ENCODE assay signal across 22 cellular contexts in genomic region chr18:35519148-35519899, GRCh38. TPM values are rescaled to one million over a fixed set of nuclear protein-coding genes. Genes with fewer than 3 reads are reported as not detected.
A peak's percentile ranks its signal among the peaks of the same experiment; 100 is the strongest.
DNase-seq lines count a peak whose midpoint lies in the region; ATAC-seq, FAIRE-seq and TF ChIP-seq lines count a peak whose summit lies in the region.
"Had no signal": no experiment of that assay in that cellular context is flagged by ENCODE, and none has a peak within 500 bp of the region (broad histone marks: within the 10 kb centered on the region; RNA-seq: fewer than 3 reads in every experiment).

No MANE protein-coding gene starts in this region.

- DNase-seq in HEK293T (ENCODE audit: extremely low spot score) (peak; percentile 4), IMR-90 (no peak), H1 (ENCODE audit: low read depth in 1 of 2, low spot score in 2 of 2) (no peak), trophoblast cell (no peak), NCI-H774 (lab: John Stamatoyannopoulos, UW) (no peak), NCI-H128 (lab: John Stamatoyannopoulos, UW; ENCODE audit: unreplicated experiment) (no peak), endothelial cell (ENCODE audit: low spot score) (no peak)
- DNase-seq: ACHN; BE2C; C1 segment of cervical spinal cord; CD4-positive, CD25-positive, alpha-beta regulatory T cell; CD8-positive, alpha-beta memory T cell; COR-L47; DMS 273 treated with DMSO at 0.1 percent for 48 hours; DMS53; DND-41; EL; HCEC 1CT; HFFc6 had no signal

- no peak overlapping the region for H2BK12ac ChIP-seq in H1 (ENCODE audit: low read depth, low read length)
- H2BK12ac ChIP-seq in trophoblast cell (ENCODE audit: low read length) = peak overlapping the region; percentile 13

- H3K9ac ChIP-seq in IMR-90 (ENCODE audit: low read depth, low read length) = no peak overlapping the region
- no peak overlapping the region for H3K9ac ChIP-seq in H1 (replicated peaks in 1 of 4; ENCODE audit: extremely low read depth in 1 of 4, low read depth in 3 of 4, low read length in 3 of 4)
- no peak overlapping the region for H3K9ac ChIP-seq in trophoblast cell (ENCODE audit: low read length)

- no peak overlapping the region for H3K56ac ChIP-seq in IMR-90 (ENCODE audit: extremely low read depth, insufficient read depth, low read length)
- no peak overlapping the region for H3K56ac ChIP-seq in H1 (replicated peaks; ENCODE audit: insufficient read length, low read depth, low read length)

- H2AK5ac ChIP-seq in IMR-90 (ENCODE audit: low read depth, low read length) (no peak overlapping the region), H1 (ENCODE audit: low read depth, low read length) (no peak overlapping the region), trophoblast cell (ENCODE audit: low read length) (no peak overlapping the region)

- no peak overlapping the region for H4K12ac ChIP-seq in trophoblast cell (ENCODE audit: low read depth, low read length)

- no peak overlapping the region for H3K4me3 Mint-ChIP-seq in endothelial cell (ENCODE audit: unreplicated experiment)
- H3K4me3 Mint-ChIP-seq: CD4-positive, CD25-positive, alpha-beta regulatory T cell; HFFc6 had no signal

- H3K36me3 Mint-ChIP-seq in endothelial cell (ENCODE audit: low read depth, unreplicated experiment) = no peaks in the 10 kb centered on the region
- H3K36me3 Mint-ChIP-seq: CD4-positive, CD25-positive, alpha-beta regulatory T cell; CD8-positive, alpha-beta memory T cell had no signal

- H3K4me2 ChIP-seq in IMR-90 (ENCODE audit: low read depth, low read length) = no peak overlapping the region
- no peak overlapping the region for H3K4me2 ChIP-seq in H1 (ENCODE audit: insufficient read depth in 1 of 2, low read depth in 2 of 2, low read length in 2 of 2)
- H3K4me2 ChIP-seq in trophoblast cell (ENCODE audit: low read length) = no peak overlapping the region

- no peak overlapping the region for H3K27ac Mint-ChIP-seq in endothelial cell (ENCODE audit: unreplicated experiment)
- H3K27ac Mint-ChIP-seq: CD4-positive, CD25-positive, alpha-beta regulatory T cell; HFFc6 had no signal

- peaks cover 4% of the 10 kb centered on the region for H3K4me1 ChIP-seq in IMR-90 (ENCODE audit: control insufficient read depth, insufficient read depth, low read length)
- H3K4me1 ChIP-seq in H1 (replicated peaks in 1 of 4; ENCODE audit: control insufficient read depth in 3 of 4, insufficient read depth in 4 of 4, low read length in 3 of 4) = peaks cover 0 to 8% (median 6%) of the 10 kb centered on the region in 4 experiments; a peak in 4 of 7 replicates
- H3K4me1 ChIP-seq in trophoblast cell (ENCODE audit: control insufficient read depth in 1 of 2, insufficient read depth in 2 of 2, low read length in 2 of 2) = peaks cover 19 to 30% of the 10 kb centered on the region in 2 experiments
- H3K4me1 ChIP-seq: BE2C had no signal

- no peak for ATAC-seq in IMR-90 (ENCODE audit: low read depth)
- ATAC-seq: GM12878 had no signal

- TF ChIP-seq POLR2A in IMR-90 (IDR thresholded peaks at IDR 0.05; ENCODE audit: low read depth, low read length) = no peak
- TF ChIP-seq POLR2A in H1 (IDR thresholded peaks at IDR 0.05; ENCODE audit: control extremely low read depth in 1 of 2, low read depth in 2 of 2, low read length in 2 of 2) = no peak

- no peak overlapping the region for H3K4ac ChIP-seq in IMR-90 (ENCODE audit: low read depth, low read length)
- H3K4ac ChIP-seq in H1 (replicated peaks; ENCODE audit: insufficient read length, low read depth, low read length) = no peak overlapping the region
- H3K4ac ChIP-seq in trophoblast cell (ENCODE audit: low read depth, low read length) = no peak overlapping the region

- no peak for FAIRE-seq in H1 (lab: Jason Lieb, UNC)
- FAIRE-seq: A204.1, GM12878, HTR-8/SVneo had no signal

- H3K18ac ChIP-seq in IMR-90 (ENCODE audit: low read depth, low read length) (no peak overlapping the region), H1 (ENCODE audit: extremely low read depth, low read length) (no peak overlapping the region), trophoblast cell (ENCODE audit: low read length) (no peak overlapping the region)

- H3K14ac ChIP-seq in IMR-90 (replicated peaks; ENCODE audit: low read depth, low read length) (no peak overlapping the region), H1 (ENCODE audit: insufficient read length) (no peak overlapping the region), trophoblast cell (ENCODE audit: low read length) (no peak overlapping the region)

- H2BK120ac ChIP-seq in IMR-90 (ENCODE audit: low read depth, low read length) = no peak overlapping the region
- H2BK120ac ChIP-seq in H1 (replicated peaks; ENCODE audit: low read depth, low read length) = no peak overlapping the region
- no peak overlapping the region for H2BK120ac ChIP-seq in trophoblast cell (ENCODE audit: insufficient read depth, low read length, poor library complexity)

- no peaks in the 10 kb centered on the region for H3K79me2 ChIP-seq in H1 (ENCODE audit: control insufficient read depth in 1 of 2, insufficient read depth in 2 of 2, low read length in 2 of 2)
- H3K79me2 ChIP-seq in trophoblast cell (ENCODE audit: control insufficient read depth, insufficient read depth, low read length, poor library complexity) = peaks cover 2% of the 10 kb centered on the region

- H3K4me3 ChIP-seq in IMR-90 (ENCODE audit: insufficient read depth, low read depth, low read length) (no peak overlapping the region), H1 (ENCODE audit: extremely low read depth in 1 of 4, insufficient read depth in 2 of 4, low read depth in 3 of 4, low read length in 4 of 4) (no peak overlapping the region), trophoblast cell (ENCODE audit: low read depth, low read length) (no peak overlapping the region)
- H3K4me3 ChIP-seq: GM12878 had no signal

- no peak for TF ChIP-seq RAD21 in IMR-90 (IDR thresholded peaks at IDR 0.05; ENCODE audit: low read length)
- TF ChIP-seq RAD21 in H1 (IDR thresholded peaks at IDR 0.05 in 1 of 2, conservative IDR thresholded peaks at IDR 0.05 in 1 of 2; ENCODE audit: low read depth in 2 of 2, low read length in 2 of 2) = no peak

- POLR2A ChIA-PET in HEK293T (lab: Yijun Ruan, JAX) (no interaction called here), IMR-90 (lab: Charles Lee; ENCODE audit: unreplicated experiment) (no interaction called here), H1 (lab: Charles Lee; ENCODE audit: partially characterized antibody) (no interaction called here)

- no peak overlapping the region for H4K91ac ChIP-seq in IMR-90 (ENCODE audit: insufficient read depth, low read depth, low read length)
- no peak overlapping the region for H4K91ac ChIP-seq in H1 (replicated peaks; ENCODE audit: insufficient read length, low read length)
- H4K91ac ChIP-seq in trophoblast cell (ENCODE audit: low read depth, low read length) = peak overlapping the region; percentile 8

- no peaks in the 10 kb centered on the region for H3K9me3 ChIP-seq in IMR-90 (ENCODE audit: control insufficient read depth, insufficient read depth, low read length)
- H3K9me3 ChIP-seq in H1 (ENCODE audit: insufficient read depth in 2 of 2, low read depth in 1 of 2, low read length in 1 of 2) = no peaks in the 10 kb centered on the region
- no peaks in the 10 kb centered on the region for H3K9me3 ChIP-seq in trophoblast cell (ENCODE audit: insufficient read depth, low read depth, low read length)
- H3K9me3 ChIP-seq: BE2C had no signal

- in situ Hi-C loops in IMR-90 (cut with MboI; ENCODE audit: low sequenced_read_pairs) = no loop called here

- peaks cover 6% of the 10 kb centered on the region; the same call in 1 of the 2 replicates for H3K9me1 ChIP-seq in IMR-90 (ENCODE audit: insufficient read depth, low read length)

- H3K79me1 ChIP-seq in IMR-90 (ENCODE audit: low read depth in 1 of 2, low read length in 2 of 2) (no peaks in the 10 kb centered on the region), H1 (ENCODE audit: low read depth, low read length) (no peaks in the 10 kb centered on the region), trophoblast cell (ENCODE audit: low read length) (peaks cover 29% of the 10 kb centered on the region)

- no peak overlapping the region for H4K5ac ChIP-seq in IMR-90 (ENCODE audit: low read depth, low read length)
- H4K5ac ChIP-seq in H1 (ENCODE audit: insufficient read length, low read depth, low read length) = no peak overlapping the region

- no peaks in the 10 kb centered on the region for H3K9me3 Mint-ChIP-seq in endothelial cell (ENCODE audit: unreplicated experiment)
- H3K9me3 Mint-ChIP-seq: CD8-positive, alpha-beta memory T cell; HFFc6 had no signal

- no peak overlapping the region for H2AFZ ChIP-seq in IMR-90 (replicated peaks; ENCODE audit: low read length, poor library complexity)
- 0 out of 2 replicates have a peak overlapping the region, but pooled peaks have one; percentile 45 for H2AFZ ChIP-seq in H1 (ENCODE audit: low read length)
- H2AFZ ChIP-seq in trophoblast cell (ENCODE audit: insufficient read depth, low read length, poor library complexity) = no peak overlapping the region

- intact Hi-C loops in IMR-90 (cut with micrococcal nuclease) = no loop called here

- H3K27me3 Mint-ChIP-seq in endothelial cell (ENCODE audit: unreplicated experiment) = peaks cover 5% of the 10 kb centered on the region

- WGBS in IMR-90 (ENCODE audit: extremely low coverage in 2 of 2, insufficient read length in 1 of 2), 2 experiments = 100% methylated on average over 1 of the region's 7 CpGs; no CpG with 5 or more reads in 1 of the 2 experiments
- 94% methylated on average over 6 of the region's 7 CpGs; no CpG with 5 or more reads in 1 of the 2 experiments for WGBS in H1 (ENCODE audit: extremely low coverage in 1 of 2, insufficient coverage in 1 of 2, insufficient read length in 1 of 2, insufficient replicate concordance in 2 of 2, low coverage in 1 of 2, low lambda C conversion rate in 2 of 2, missing lambda C conversion rate in 1 of 2), 2 experiments
- no CpG with 5 or more reads among the region's 7 CpGs for WGBS in trophoblast cell (ENCODE audit: extremely low coverage, insufficient coverage, insufficient read length)

- H2BK5ac ChIP-seq in IMR-90 (ENCODE audit: low read depth, low read length, poor library complexity, severe bottlenecking) (no peak overlapping the region), H1 (ENCODE audit: low read depth, low read length) (no peak overlapping the region), trophoblast cell (ENCODE audit: low read depth, low read length, poor library complexity) (no peak overlapping the region)

- H2BK15ac ChIP-seq in IMR-90 (ENCODE audit: low read depth, low read length) (no peak overlapping the region), H1 (ENCODE audit: low read length) (no peak overlapping the region)

- H3K36me3 ChIP-seq in IMR-90 (ENCODE audit: control insufficient read depth, insufficient read depth, low read length) = no peaks in the 10 kb centered on the region
- no peaks in the 10 kb centered on the region for H3K36me3 ChIP-seq in H1 (ENCODE audit: control insufficient read depth in 2 of 4, insufficient read depth in 4 of 4, low read length in 3 of 4)
- H3K36me3 ChIP-seq in trophoblast cell (ENCODE audit: control insufficient read depth in 1 of 2, insufficient read depth in 2 of 2, low read length in 2 of 2) = no peaks in the 10 kb centered on the region
- H3K36me3 ChIP-seq: BE2C had no signal

- peaks cover 1% of the 10 kb centered on the region; the same call in 1 of the 2 replicates for H3K27me3 ChIP-seq in IMR-90 (ENCODE audit: control insufficient read depth, insufficient read depth, low read length)
- no peaks in the 10 kb centered on the region for H3K27me3 ChIP-seq in H1 (replicated peaks in 1 of 4; ENCODE audit: control insufficient read depth in 3 of 4, extremely low read depth in 1 of 4, insufficient read depth in 3 of 4, low read length in 3 of 4)
- no peaks in the 10 kb centered on the region for H3K27me3 ChIP-seq in trophoblast cell (ENCODE audit: insufficient read depth, low read length)
- H3K27me3 ChIP-seq: BE2C had no signal

- H3K27ac ChIP-seq in IMR-90 (ENCODE audit: insufficient read depth, low read length) = no peak overlapping the region
- no peak overlapping the region for H3K27ac ChIP-seq in H1 (ENCODE audit: low read depth, low read length)
- H3K27ac ChIP-seq in trophoblast cell (ENCODE audit: low read depth, low read length) = no peak overlapping the region

- dilution Hi-C loops in IMR-90 (cut with HindIII; ENCODE audit: low sequenced_read_pairs, unreplicated experiment) = no loop called here

- peaks cover 24% of the 10 kb centered on the region for H3K4me1 Mint-ChIP-seq in endothelial cell (ENCODE audit: unreplicated experiment)
- H3K4me1 Mint-ChIP-seq: CD4-positive, CD25-positive, alpha-beta regulatory T cell; CD8-positive, alpha-beta memory T cell had no signal

- no peaks in the 10 kb centered on the region for H3K23me2 ChIP-seq in H1 (ENCODE audit: low read depth, low read length)

- CTCF ChIA-PET in HEK293T (lab: Yijun Ruan, JAX) = no interaction called here
- CTCF ChIA-PET in IMR-90 (lab: Yijun Ruan, JAX) = no interaction called here
- CTCF ChIA-PET in H1 (lab: Charles Lee; ENCODE audit: partially characterized antibody) = interaction anchor here (0.7 kb wide), 2 partner anchors 16 to 189 kb away, joined by 3 read pairs; no protein-coding TSS in a partner anchor

- H3K23ac ChIP-seq in IMR-90 (ENCODE audit: low read depth, low read length) (no peak overlapping the region), H1 (ENCODE audit: insufficient read length) (no peak overlapping the region), trophoblast cell (ENCODE audit: low read length) (no peak overlapping the region)

- TF ChIP-seq CTCF in IMR-90 (conservative IDR thresholded peaks at IDR 0.05; ENCODE audit: low read depth, low read length) (no peak), H1 (IDR thresholded peaks at IDR 0.05; ENCODE audit: control extremely low read depth in 1 of 3, insufficient read depth in 1 of 3, low read depth in 1 of 3, low read length in 3 of 3) (no peak), endothelial cell (IDR thresholded peaks at IDR 0.05; ENCODE audit: unreplicated experiment) (no peak)

- TF ChIP-seq EP300 in H1 (IDR thresholded peaks at IDR 0.05; ENCODE audit: borderline replicate concordance in 1 of 2, low read depth in 2 of 2, low read length in 2 of 2) = no peak

- no TSS peak for BruUV-seq in IMR-90 (replicated peaks; lab: Mats Ljungman, UMichigan)

- H2BK20ac ChIP-seq in IMR-90 (ENCODE audit: low read depth, low read length) (no peak overlapping the region), H1 (ENCODE audit: low read length) (no peak overlapping the region)

- H4K20me1 ChIP-seq in IMR-90 (ENCODE audit: insufficient read depth, low read length) (no peaks in the 10 kb centered on the region), H1 (replicated peaks in 1 of 2; ENCODE audit: control insufficient read depth in 1 of 2, insufficient read depth in 2 of 2, low read length in 2 of 2) (no peaks in the 10 kb centered on the region)

- no peak overlapping the region for H2AK9ac ChIP-seq in IMR-90 (replicated peaks; ENCODE audit: low read depth, low read length, poor library complexity)

- H4K8ac ChIP-seq in IMR-90 (ENCODE audit: low read depth in 2 of 2, low read length in 2 of 2) (no peak overlapping the region), H1 (ENCODE audit: extremely low read depth, insufficient read depth, low read length) (no peak overlapping the region), trophoblast cell (ENCODE audit: low read depth, low read length) (no peak overlapping the region)

RNA-seq across cellular contexts. Expression of gene INO80C, which starts 21.6 kb away (rescaled TPM):
- total RNA-seq in IMR-90 (2012; rRNA removed) (4.4 and 5.6 TPM in 2 replicates), endothelial cell (ENCODE audit: unreplicated experiment) (29.7 TPM)
- polyA plus RNA-seq in IMR-90 (2012; rRNA removed) (16.2 and 17.1 TPM in 2 replicates), H1 (2011; rRNA removed) (27.8 and 30.1 TPM in 2 replicates)
- 9.3 and 9.6 TPM in 2 replicates for polyA plus RNA-seq in IMR-90 (2012; cell fraction: cytosol; rRNA removed)
- polyA plus RNA-seq in IMR-90 (2012; cell fraction: nucleus; rRNA removed; ENCODE audit: low replicate concordance) = 10.3 and 25.5 TPM in 2 replicates
- total RNA-seq in H1 (2021; fragmentation: NEBNext Ultra II Directional; extraction: Animal tissue kit (Norgen Biotek cat#: 25700)) = 46.5 and 48.9 TPM in 2 replicates
- 38.6 TPM for polyA plus RNA-seq in H1 (2011; cell fraction: cytosol; rRNA removed)
- polyA plus RNA-seq in H1 (2011; cell fraction: nucleus; rRNA removed) = 33.7 TPM
- polyA plus RNA-seq in H1 (2012, experiment 1 of 2) = 39.7 to 43.3 TPM (median 41.1 TPM) in 4 replicates
- 41.9 TPM for polyA plus RNA-seq in H1 (2012, experiment 2 of 2)
- 36.8 TPM for polyA plus RNA-seq in H1 (2013, experiment 1 of 2)
- polyA plus RNA-seq in H1 (2013, experiment 2 of 2) = 37.7 TPM
- polyA minus RNA-seq in H1 (2011; rRNA and poly(A)+ RNA removed) = 23.5 and 25.7 TPM in 2 replicates
- 14.1 TPM for polyA minus RNA-seq in H1 (2011; cell fraction: cytosol; rRNA and poly(A)+ RNA removed)
- polyA minus RNA-seq in H1 (2011; cell fraction: nucleus; rRNA and poly(A)+ RNA removed) = 20.2 TPM
- 23.4 and 24.5 TPM in 2 replicates for polyA plus RNA-seq in trophoblast cell (2013)
